ENCODE assay signal across 19 cellular contexts in genomic region chr15:50558012-50558411, GRCh38. TPM values are rescaled to one million over a fixed set of nuclear protein-coding genes. Genes with fewer than 3 reads are reported as not detected.
DNase-seq lines count a peak whose midpoint lies in the region; ATAC-seq, FAIRE-seq and TF ChIP-seq lines count a peak whose summit lies in the region.
"Had no signal": no experiment of that assay in that cellular context is flagged by ENCODE, and none has a peak within 500 bp of the region (broad histone marks: within the 10 kb centered on the region; RNA-seq: fewer than 3 reads in every experiment).

No MANE protein-coding gene starts in this region.

- ATAC-seq in HG03175 (IDR thresholded peaks at IDR 0.05; ENCODE audit: unreplicated experiment) (peak; percentile 60), natural killer cell (peak; percentile 42 to 75 (median 53)), GM21528 (IDR thresholded peaks at IDR 0.05; ENCODE audit: low FRiP score, unreplicated experiment) (no peak)
- ATAC-seq: Right ventricle myocardium inferior had no signal

- H3K27me3 Mint-ChIP-seq in natural killer cell (ENCODE audit: low read depth in 2 of 2), result no peaks in the 10 kb centered on the region
- H3K27me3 Mint-ChIP-seq in CD14-positive monocyte (ENCODE audit: low read depth in 3 of 3), result no peaks in the 10 kb centered on the region
- H3K27me3 Mint-ChIP-seq in HFFc6 (ENCODE audit: insufficient read depth), result peaks cover 5% of the 10 kb centered on the region
- H3K27me3 Mint-ChIP-seq: CD4-positive, CD25-positive, alpha-beta regulatory T cell had no signal

- TF ChIP-seq POLR2A in GM12892 (IDR thresholded peaks at IDR 0.05; ENCODE audit: low read depth, low read length), result no peak

- H3K36me3 Mint-ChIP-seq in natural killer cell (no peaks in the 10 kb centered on the region), CD14-positive monocyte (peaks cover 34 to 48% of the 10 kb centered on the region in 2 donors), HFFc6 (ENCODE audit: low read depth) (peaks cover 10% of the 10 kb centered on the region)

- no peak overlapping the region for H3K27ac Mint-ChIP-seq in natural killer cell
- H3K27ac Mint-ChIP-seq in CD14-positive monocyte, result no peak overlapping the region
- H3K27ac Mint-ChIP-seq in HFFc6, result no peak overlapping the region

- peak; percentile 36 for FAIRE-seq in GM12892 (lab: Jason Lieb, UNC)

- H3K4me3 Mint-ChIP-seq in natural killer cell, result no peak overlapping the region
- no peak overlapping the region for H3K4me3 Mint-ChIP-seq in CD14-positive monocyte
- no peak overlapping the region for H3K4me3 Mint-ChIP-seq in HFFc6
- H3K4me3 Mint-ChIP-seq: CD4-positive, CD25-positive, alpha-beta regulatory T cell had no signal

- TF ChIP-seq CTCF in GM10266 (IDR thresholded peaks at IDR 0.05; ENCODE audit: control insufficient read depth, insufficient read depth, low read depth, missing control alignments) (no peak), natural killer cell (IDR thresholded peaks at IDR 0.05) (no peak), CD14-positive monocyte (IDR thresholded peaks at IDR 0.05) (no peak), HFFc6 (IDR thresholded peaks at IDR 0.05) (no peak)

- intact Hi-C loops in natural killer cell (cut with micrococcal nuclease) (no loop called here), CD14-positive monocyte (cut with micrococcal nuclease) (no loop called here)

- H3K9me3 Mint-ChIP-seq in natural killer cell (no peaks in the 10 kb centered on the region), CD14-positive monocyte (no peaks in the 10 kb centered on the region), HFFc6 (no peaks in the 10 kb centered on the region)
- H3K9me3 Mint-ChIP-seq: CD4-positive, CD25-positive, alpha-beta regulatory T cell had no signal

- peaks cover 15 to 27% of the 10 kb centered on the region in 2 donors for H3K4me1 Mint-ChIP-seq in natural killer cell
- no peaks in the 10 kb centered on the region for H3K4me1 Mint-ChIP-seq in CD14-positive monocyte
- peaks cover 3% of the 10 kb centered on the region; the same call in 1 of the 2 replicates for H3K4me1 Mint-ChIP-seq in HFFc6 (ENCODE audit: low read depth)

- peak; percentile 27 for DNase-seq in GM10266 (ENCODE audit: extremely low spot score)
- DNase-seq in GM12892 (ENCODE audit: insufficient read length), result no peak
- no peak for DNase-seq in natural killer cell
- DNase-seq in CD14-positive monocyte (ENCODE audit: low spot score), result no peak
- no peak for DNase-seq in HFFc6
- DNase-seq: Calu3, GM23248, KBM-7, NCI-H1048, NCI-H1436 treated with DMSO at 0.1 percent for 48 hours, NCI-H2081, NCI-H510A treated with DMSO at 0.1 percent for 48 hours, NCI-H82, Peyer's patch had no signal

RNA-seq across cellular contexts. Expression of gene USP50, which starts 11.5 kb away (rescaled TPM):
- polyA plus RNA-seq in GM12892 (2012; ENCODE audit: missing spikeins), result not detected
- total RNA-seq in natural killer cell, result under 1 TPM; 0.33 to 0.97 (median 0.49) TPM
- polyA plus RNA-seq in CD14-positive monocyte, result not detected
- total RNA-seq in HFFc6 (2021; fragmentation: NEBNext Ultra II Directional; extraction: Animal tissue kit (Norgen Biotek cat#: 25700)), result under 1 TPM in 1 of 6 experiments, not detected in 5; 0.25 TPM
- total RNA-seq: Calu3; CD4-positive, CD25-positive, alpha-beta regulatory T cell; GM23248; M059J; Peyer's patch; Right ventricle myocardium inferior had no signal
- polyA plus RNA-seq: CD4-positive, CD25-positive, alpha-beta regulatory T cell had no signal
